Comparison of ENCODE assay signal across 9 cellular contexts in the genomic region with DNA sequence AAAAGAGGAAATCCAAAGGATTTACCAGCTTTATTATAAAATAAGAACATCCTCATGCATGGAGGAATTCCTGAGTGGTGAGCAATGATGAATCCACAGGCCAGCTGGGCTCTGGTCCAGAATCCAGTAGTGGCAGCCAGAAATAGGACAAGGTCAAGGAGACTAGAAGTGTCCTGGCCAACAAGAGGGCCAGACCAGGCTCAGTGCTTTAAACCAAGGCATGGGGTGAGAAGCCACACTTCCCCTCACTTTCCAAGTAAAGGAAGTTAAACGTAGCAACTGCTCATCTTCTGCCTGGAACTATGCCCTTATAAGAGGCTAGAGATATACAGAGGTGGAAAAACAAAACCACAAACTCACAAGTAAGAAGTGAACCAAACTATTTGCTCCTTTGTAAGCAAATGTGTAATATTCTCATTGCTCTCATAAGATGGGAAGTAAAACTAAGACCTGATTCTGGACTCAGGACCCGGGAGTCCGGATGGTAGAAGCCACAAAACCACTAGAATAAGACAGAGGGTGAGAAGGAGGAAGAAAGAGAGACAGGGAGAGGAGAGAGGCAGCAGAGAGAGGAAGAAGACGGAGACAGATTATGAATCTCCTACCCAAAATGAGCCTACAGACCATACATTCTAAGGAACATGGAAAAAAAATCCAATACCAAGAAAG.
DNase-seq lines count a peak whose midpoint lies in the region; ATAC-seq and TF ChIP-seq lines count a peak whose summit lies in the region.
"Had no signal": no experiment of that assay in that cellular context is flagged by ENCODE, and none has a peak within 500 bp of the region (broad histone marks: within the 10 kb centered on the region; RNA-seq: fewer than 3 reads in every experiment).

No MANE protein-coding gene starts in this region.

- H3K36me3 ChIP-seq in BJ (ENCODE audit: control insufficient read depth, insufficient read depth, low read length): no peaks in the 10 kb centered on the region
- no peaks in the 10 kb centered on the region for H3K36me3 ChIP-seq in mucosa of descending colon (ENCODE audit: low read depth)

- CTCF ChIA-PET in BJ (lab: Yijun Ruan, JAX): interaction anchor here (0.9 to 1.2 kb wide), 2 partner anchors 10 to 26 kb away, joined by 3 read pairs; no protein-coding TSS in a partner anchor

- POLR2A ChIA-PET in BJ (lab: Charles Lee): interaction anchor here (0.6 kb wide), 1 partner anchor 49 kb away, joined by 3 read pairs; no protein-coding TSS in a partner anchor

- H3K4me1 ChIP-seq in mucosa of descending colon (ENCODE audit: low read depth): peaks cover 4% of the 10 kb centered on the region

- DNase-seq in BJ (ENCODE audit: low read depth): peak; percentile 57
- peak; percentile 85 for DNase-seq in NOMO-1 treated with DMSO at 0.1 percent for 48 hours (lab: John Stamatoyannopoulos, UW; ENCODE audit: unreplicated experiment)
- peak; percentile 10 for DNase-seq in cerebellum (ENCODE audit: low spot score)
- DNase-seq in mucosa of descending colon: peak in 2 of 3 donors; percentile 34 to 37
- DNase-seq in occipital lobe (lab: John Stamatoyannopoulos, UW): no peak
- no peak for DNase-seq in NCI-H1105 (lab: John Stamatoyannopoulos, UW)
- no peak for DNase-seq in DMS79 (lab: John Stamatoyannopoulos, UW)
- DNase-seq in activated CD4-positive, alpha-beta T cell treated with anti-CD3 and anti-CD28 coated beads for 4 hours: no peak
- DNase-seq: NCI-H1417 treated with DMSO at 0.1 percent for 48 hours had no signal

- no peaks in the 10 kb centered on the region for H3K27me3 ChIP-seq in BJ (ENCODE audit: control insufficient read depth, insufficient read depth, low read length)

- H3K9me3 ChIP-seq in mucosa of descending colon: peaks cover 13% of the 10 kb centered on the region

- ATAC-seq in mucosa of descending colon: peak; percentile 46

- intact Hi-C loops in mucosa of descending colon (cut with DNase I, micrococcal nuclease): no loop called here

- no peak overlapping the region for H3K4me3 ChIP-seq in BJ (ENCODE audit: low read depth, low read length)
- H3K4me3 ChIP-seq in mucosa of descending colon: no peak overlapping the region

- TF ChIP-seq CTCF in BJ (IDR thresholded peaks at IDR 0.05; ENCODE audit: insufficient read depth, low read depth, low read length) (no peak), mucosa of descending colon (IDR thresholded peaks at IDR 0.05) (no peak)

Comparison
In these comparisons a context has a peak if more than half of its experiments do, and no peak if none do; other contexts are left out.
1. DNase-seq: peak in BJ (single experiment), NOMO-1 treated with DMSO at 0.1 percent for 48 hours (single experiment), cerebellum (single experiment) and mucosa of descending colon (2 of 3); none in occipital lobe (single experiment), NCI-H1105 (single experiment), DMS79 (single experiment) and activated CD4-positive, alpha-beta T cell treated with anti-CD3 and anti-CD28 coated beads for 4 hours (0 of 2).